Comparison of ENCODE assay signal across 10 cellular contexts in the genomic region with DNA sequence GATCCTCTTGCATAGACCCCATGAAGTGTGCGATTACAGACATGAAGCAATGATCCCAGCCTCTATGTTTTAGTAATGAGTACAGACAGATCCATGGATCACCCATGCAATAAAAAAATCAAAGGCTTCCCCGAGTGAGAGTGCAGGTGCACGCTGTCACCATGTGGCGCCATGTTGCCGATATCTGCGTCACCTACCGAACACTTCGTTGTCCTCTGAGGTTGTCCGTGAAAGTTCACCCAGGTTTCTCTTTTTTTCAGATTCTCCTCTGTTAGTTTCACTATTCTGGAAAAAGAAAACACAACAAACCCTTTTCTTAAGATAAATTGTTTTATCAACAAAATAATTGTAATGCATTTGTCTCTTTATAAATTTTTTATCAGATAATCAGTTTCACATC.
DNase-seq lines count a peak whose midpoint lies in the region; ATAC-seq and TF ChIP-seq lines count a peak whose summit lies in the region.
"Had no signal": no experiment of that assay in that cellular context is flagged by ENCODE, and none has a peak within 500 bp of the region (broad histone marks: within the 10 kb centered on the region; RNA-seq: fewer than 3 reads in every experiment).

No MANE protein-coding gene starts in this region.

- H3K27ac Mint-ChIP-seq in T-helper 2 cell treated with Interferon-gamma antibody and Interleukin-4, amounts not matched to agents 5 μg/mL and 100 μg/mL, for 36 hours, result peak overlapping the region; percentile 96
- peak overlapping the region; percentile 99 for H3K27ac Mint-ChIP-seq in stimulated activated naive B cell treated with anti-CD40 and anti-IgM and Interleukin-4, amounts not matched to agents 10 μg/mL and 1 μg/mL and 100 μg/mL, for 72 hours

- H3K27me3 Mint-ChIP-seq in T-helper 2 cell treated with Interferon-gamma antibody and Interleukin-4, amounts not matched to agents 5 μg/mL and 100 μg/mL, for 36 hours (ENCODE audit: low read depth), result no peaks in the 10 kb centered on the region
- no peaks in the 10 kb centered on the region for H3K27me3 Mint-ChIP-seq in stimulated activated naive B cell treated with anti-CD40 and anti-IgM and Interleukin-4, amounts not matched to agents 10 μg/mL and 1 μg/mL and 100 μg/mL, for 72 hours

- peak overlapping the region; percentile 76 for H3K4me3 Mint-ChIP-seq in T-helper 2 cell treated with Interferon-gamma antibody and Interleukin-4, amounts not matched to agents 5 μg/mL and 100 μg/mL, for 36 hours
- H3K4me3 Mint-ChIP-seq in stimulated activated naive B cell treated with anti-CD40 and anti-IgM and Interleukin-4, amounts not matched to agents 10 μg/mL and 1 μg/mL and 100 μg/mL, for 72 hours, result no peak overlapping the region

- DNase-seq in T-helper 2 cell treated with Interferon-gamma antibody and Interleukin-4, amounts not matched to agents 5 μg/mL and 100 μg/mL, for 36 hours (ENCODE audit: low spot score), result no peak
- DNase-seq in T-helper 2 cell (no peak), RWPE1 (ENCODE audit: low spot score) (no peak), esophagus muscularis mucosa (ENCODE audit: extremely low spot score) (no peak), iPS-NIHi7 (ENCODE audit: extremely low spot score) (no peak), GM19238 (ENCODE audit: insufficient read length, low spot score) (no peak)
- no peak for DNase-seq in stimulated activated naive B cell treated with anti-CD40 and anti-IgM and Interleukin-4, amounts not matched to agents 10 μg/mL and 1 μg/mL and 100 μg/mL, for 72 hours
- DNase-seq: NCI-H526 had no signal

- POLR2A ChIA-PET in RWPE1 (lab: Yijun Ruan, JAX; ENCODE audit: low non-redundant PET), result no interaction called here

- peaks cover 0 to 21% (median 4%) of the 10 kb centered on the region in 4 donors for H3K36me3 ChIP-seq in esophagus muscularis mucosa

- H3K4me1 Mint-ChIP-seq in T-helper 2 cell treated with Interferon-gamma antibody and Interleukin-4, amounts not matched to agents 5 μg/mL and 100 μg/mL, for 36 hours (ENCODE audit: low read depth), result peaks cover 96% of the 10 kb centered on the region
- peaks cover 63 to 93% of the 10 kb centered on the region in 2 donors for H3K4me1 Mint-ChIP-seq in stimulated activated naive B cell treated with anti-CD40 and anti-IgM and Interleukin-4, amounts not matched to agents 10 μg/mL and 1 μg/mL and 100 μg/mL, for 72 hours

- peaks cover 84% of the 10 kb centered on the region for H3K36me3 Mint-ChIP-seq in T-helper 2 cell treated with Interferon-gamma antibody and Interleukin-4, amounts not matched to agents 5 μg/mL and 100 μg/mL, for 36 hours (ENCODE audit: low read depth)
- H3K36me3 Mint-ChIP-seq in stimulated activated naive B cell treated with anti-CD40 and anti-IgM and Interleukin-4, amounts not matched to agents 10 μg/mL and 1 μg/mL and 100 μg/mL, for 72 hours, result peaks cover 55 to 72% of the 10 kb centered on the region in 2 donors

- WGBS in esophagus muscularis mucosa, result 98% methylated on average over 9 of the region's 9 CpGs

- no peak for ATAC-seq in stimulated activated naive B cell treated with anti-CD40 and anti-IgM and Interleukin-4, amounts not matched to agents 10 μg/mL and 1 μg/mL and 100 μg/mL, for 72 hours (replicated peaks)
- ATAC-seq in GM18873 (IDR thresholded peaks at IDR 0.05; ENCODE audit: low FRiP score, unreplicated experiment), result no peak

- peak overlapping the region; percentile 91 for H3K27ac ChIP-seq in RWPE1
- H3K27ac ChIP-seq in esophagus muscularis mucosa (replicated peaks in 1 of 4), result peak overlapping the region; percentile 40 to 80 (median 69)

- TF ChIP-seq POLR2A in esophagus muscularis mucosa (IDR thresholded peaks at IDR 0.05; ENCODE audit: low read depth), result no peak

- no peaks in the 10 kb centered on the region for H3K27me3 ChIP-seq in esophagus muscularis mucosa

- H3K4me1 ChIP-seq in esophagus muscularis mucosa, result peaks cover 32 to 55% (median 44%) of the 10 kb centered on the region in 4 donors

- TF ChIP-seq CTCF in RWPE1 (conservative IDR thresholded peaks at IDR 0.05; ENCODE audit: low read depth), result no peak
- TF ChIP-seq CTCF in esophagus muscularis mucosa (IDR thresholded peaks at IDR 0.05), result no peak

- H3K9me3 Mint-ChIP-seq in T-helper 2 cell treated with Interferon-gamma antibody and Interleukin-4, amounts not matched to agents 5 μg/mL and 100 μg/mL, for 36 hours, result no peaks in the 10 kb centered on the region
- H3K9me3 Mint-ChIP-seq in stimulated activated naive B cell treated with anti-CD40 and anti-IgM and Interleukin-4, amounts not matched to agents 10 μg/mL and 1 μg/mL and 100 μg/mL, for 72 hours, result peaks cover 0 to 4% of the 10 kb centered on the region in 2 donors

- H3K4me3 ChIP-seq in esophagus muscularis mucosa, result no peak overlapping the region
- H3K4me3 ChIP-seq: lung had no signal

- intact Hi-C loops in esophagus muscularis mucosa (cut with DNase I), result loop anchor here (5.0 kb wide), 1 partner anchor 66 kb away; the partner anchor contains the start of gene MBP

- no peaks in the 10 kb centered on the region for H3K9me3 ChIP-seq in esophagus muscularis mucosa

- TF ChIP-seq EP300 in esophagus muscularis mucosa (IDR thresholded peaks at IDR 0.05), result no peak

- CTCF ChIA-PET in RWPE1 (lab: Yijun Ruan, JAX), result no interaction called here
